Comparison of ENCODE assay signal across 15 cellular contexts in the genomic region with DNA sequence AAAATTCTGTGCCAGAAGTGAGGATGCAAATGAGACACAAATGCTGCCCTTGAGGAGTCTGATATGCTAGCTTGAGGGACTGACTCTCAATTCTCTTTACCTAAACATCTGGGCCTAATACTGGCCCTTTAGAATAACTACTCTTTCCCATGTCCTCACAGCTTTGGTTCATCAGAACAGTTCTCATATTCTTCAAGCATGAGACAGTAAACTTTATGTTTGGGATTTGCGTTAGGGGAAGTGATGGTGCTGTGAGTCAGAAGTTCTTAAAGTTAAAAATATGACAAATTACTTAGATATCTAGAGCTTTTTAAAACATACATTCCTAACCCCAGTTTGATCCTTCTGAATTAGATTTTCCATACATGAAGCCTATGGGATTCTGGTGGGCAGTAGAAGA.
A peak's percentile ranks its signal among the peaks of the same experiment; 100 is the strongest.
DNase-seq lines count a peak whose midpoint lies in the region; ATAC-seq and TF ChIP-seq lines count a peak whose summit lies in the region.
"Had no signal": no experiment of that assay in that cellular context is flagged by ENCODE, and none has a peak within 500 bp of the region (broad histone marks: within the 10 kb centered on the region; RNA-seq: fewer than 3 reads in every experiment).

No MANE protein-coding gene starts in this region.

- TF ChIP-seq CTCF in AG04449 (IDR thresholded peaks at IDR 0.05; ENCODE audit: insufficient read depth, low read length, missing control alignments) (no peak), WI38 (IDR thresholded peaks at IDR 0.05; ENCODE audit: low read depth, low read length) (no peak), foreskin fibroblast (IDR thresholded peaks at IDR 0.05; ENCODE audit: low read depth, low read length) (no peak), dorsolateral prefrontal cortex (IDR thresholded peaks at IDR 0.05 in 54 of 56, conservative IDR thresholded peaks at IDR 0.05 in 2 of 56; ENCODE audit: low read depth in 1 of 56, partially characterized antibody in 56 of 56) (no peak)

- peaks cover 0 to 4% (median 0%) of the 10 kb centered on the region in 45 donors for H3K27me3 ChIP-seq in dorsolateral prefrontal cortex
- H3K27me3 ChIP-seq: upper lobe of left lung had no signal

- DNase-seq in AG04449 (ENCODE audit: low read depth, low spot score) (peak; percentile 97), HS-27A (ENCODE audit: low read depth) (peak; percentile 58), foreskin fibroblast (peak; percentile 95 to 96), DMS153 (lab: John Stamatoyannopoulos, UW) (no peak), dorsolateral prefrontal cortex (no peak)
- no peak for DNase-seq in activated effector memory CD4-positive, alpha-beta T cell treated with anti-CD3 and anti-CD28 coated beads, Interleukin-2, amount 50 U/mL, for 16 hours
- DNase-seq: ACHN; activated CD8-positive, alpha-beta T cell treated with anti-CD3 and anti-CD28 coated beads for 36 hours; activated naive CD4-positive, alpha-beta T cell; DMS79 treated with DMSO at 0.1 percent for 48 hours; stimulated activated CD8-positive, alpha-beta memory T cell treated with anti-CD3 and anti-CD28 coated beads, Interleukin-4, amount 100 ng/mL, for 48 hours; upper lobe of left lung had no signal

- intact Hi-C loops in dorsolateral prefrontal cortex (cut with DNase I): no loop called here

- no peak overlapping the region for H3K27ac ChIP-seq in dorsolateral prefrontal cortex
- H3K27ac ChIP-seq: KMS-11, upper lobe of left lung had no signal

- CTCF ChIA-PET in AG04449 (lab: Yijun Ruan, JAX): interaction anchor here (1.4 to 3.9 kb wide), 2 partner anchors 15 to 661 kb away, joined by 5 to 24 read pairs; no protein-coding TSS in a partner anchor

- ATAC-seq in GM19463 (IDR thresholded peaks at IDR 0.05; ENCODE audit: unreplicated experiment): no peak
- ATAC-seq: activated CD8-positive, alpha-beta T cell treated with anti-CD3 and anti-CD28 coated beads for 36 hours had no signal

- H3K4me3 ChIP-seq in AG04449 (ENCODE audit: low read depth, low read length): no peak overlapping the region
- H3K4me3 ChIP-seq in WI38 (ENCODE audit: low read depth, low read length): peak overlapping the region; percentile 20; the same call in 1 of the 2 replicates
- no peak overlapping the region for H3K4me3 ChIP-seq in foreskin fibroblast (ENCODE audit: low read depth in 1 of 2, low read length in 2 of 2)
- no peak overlapping the region for H3K4me3 ChIP-seq in dorsolateral prefrontal cortex
- H3K4me3 ChIP-seq: upper lobe of left lung had no signal

- POLR2A ChIA-PET in AG04449 (lab: Yijun Ruan, JAX): interaction anchor here (0.7 to 3.3 kb wide), 7 partner anchors 123 to 664 kb away, joined by 3 to 21 read pairs (median 6); a partner anchor contains a TSS

Comparison
In these comparisons a context has a peak if more than half of its experiments do, and no peak if none do; other contexts are left out.
1. DNase-seq: peak in AG04449 (single experiment), HS-27A (single experiment) and foreskin fibroblast (2 of 2); none in DMS153 (single experiment), activated effector memory CD4-positive, alpha-beta T cell treated with anti-CD3 and anti-CD28 coated beads, Interleukin-2, amount 50 U/mL, for 16 hours (single experiment) and dorsolateral prefrontal cortex (0 of 10).